Comparison of ENCODE assay signal across 16 cellular contexts in genomic region chr4:5435201-5435600, GRCh38.
"Had no signal": no experiment of that assay in that cellular context is flagged by ENCODE, and none has a peak within 500 bp of the region (broad histone marks: within the 10 kb centered on the region; RNA-seq: fewer than 3 reads in every experiment).

No MANE protein-coding gene starts in this region.

- H3K27me3 ChIP-seq: esophagus muscularis mucosa, gastrocnemius medialis, pancreas had no signal

- DNase-seq: effector memory CD4-positive, alpha-beta T cell; gastrocnemius medialis; glutamatergic neuron; left colon; mammary epithelial cell; mucosa of descending colon; naive thymus-derived CD8-positive, alpha-beta T cell; pancreas; right cardiac atrium; stimulated activated CD4-positive, alpha-beta T cell treated with anti-CD3 and anti-CD28 coated beads, Interleukin-2, amount 100 ng/mL, for 48 hours; stimulated activated naive CD4-positive, alpha-beta T cell treated with Interleukin-2 at 50 U/mL for 16 hours; trophoblast cell had no signal

- H3K27me3 Mint-ChIP-seq: progenitor cell of endocrine pancreas had no signal

- H3K4me1 ChIP-seq: esophagus muscularis mucosa, gastrocnemius medialis, pancreas had no signal

- H3K4me3 ChIP-seq: esophagus muscularis mucosa, gastrocnemius medialis, mucosa of descending colon, pancreas, smooth muscle cell had no signal

- ATAC-seq: gastrocnemius medialis; left colon; mucosa of descending colon; naive thymus-derived CD8-positive, alpha-beta T cell; pancreas; right cardiac atrium had no signal

- H3K27ac ChIP-seq: epithelial cell of prostate, esophagus muscularis mucosa, gastrocnemius medialis, pancreas had no signal

- H3K4me1 Mint-ChIP-seq: naive thymus-derived CD8-positive, alpha-beta T cell had no signal

- H3K4me3 Mint-ChIP-seq: naive thymus-derived CD8-positive, alpha-beta T cell had no signal

- H3K4me2 ChIP-seq: smooth muscle cell had no signal

- H3K27ac Mint-ChIP-seq: naive thymus-derived CD8-positive, alpha-beta T cell; progenitor cell of endocrine pancreas had no signal

- H3K9me3 ChIP-seq: gastrocnemius medialis, pancreas had no signal

- H3K36me3 ChIP-seq: esophagus muscularis mucosa, gastrocnemius medialis, pancreas had no signal
